Comparison of ENCODE assay signal across 1 cellular context in the genomic region with DNA sequence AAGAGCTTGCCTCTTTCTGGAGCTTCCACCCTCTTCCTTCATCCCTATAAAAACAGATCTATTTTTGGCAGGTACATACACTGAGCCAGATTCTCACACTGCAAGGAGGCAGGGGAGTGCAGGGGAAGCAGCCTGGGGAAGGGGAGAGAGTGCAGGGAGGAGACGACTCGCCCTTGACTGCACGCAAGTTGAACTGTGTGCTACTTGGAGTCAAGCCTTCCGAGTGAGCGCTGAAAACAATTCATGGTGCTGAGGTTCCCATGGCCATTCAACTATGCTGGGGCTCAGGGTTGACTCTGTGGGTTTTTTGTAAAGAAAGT.
TF ChIP-seq lines count a peak whose summit lies in the region.

No MANE protein-coding gene starts in this region.

TF ChIP-seq in H1, 55 proteins besides CTCF, POLR2A, EP300 and RAD21:
- TF ChIP-seq POLR2AphosphoS5 (IDR thresholded peaks at IDR 0.05; ENCODE audit: low read depth, low read length) (no peak), CTBP2 (IDR thresholded peaks at IDR 0.05; ENCODE audit: borderline replicate concordance, insufficient read depth, insufficient read length, low read length) (peak; percentile 68), ASH2L (IDR thresholded peaks at IDR 0.05; ENCODE audit: low read length) (peak; percentile 54)
- TF ChIP-seq, protein P1, sequence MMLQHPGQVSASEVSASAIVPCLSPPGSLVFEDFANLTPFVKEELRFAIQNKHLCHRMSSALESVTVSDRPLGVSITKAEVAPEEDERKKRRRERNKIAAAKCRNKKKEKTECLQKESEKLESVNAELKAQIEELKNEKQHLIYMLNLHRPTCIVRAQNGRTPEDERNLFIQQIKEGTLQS (IDR thresholded peaks at IDR 0.05; ENCODE audit: insufficient read depth, low read depth, low read length): no peak
TF ChIP-seq in H1: peak in this region for 2.
